26 cellular contexts compared by ENCODE assay signal in the genomic region with DNA sequence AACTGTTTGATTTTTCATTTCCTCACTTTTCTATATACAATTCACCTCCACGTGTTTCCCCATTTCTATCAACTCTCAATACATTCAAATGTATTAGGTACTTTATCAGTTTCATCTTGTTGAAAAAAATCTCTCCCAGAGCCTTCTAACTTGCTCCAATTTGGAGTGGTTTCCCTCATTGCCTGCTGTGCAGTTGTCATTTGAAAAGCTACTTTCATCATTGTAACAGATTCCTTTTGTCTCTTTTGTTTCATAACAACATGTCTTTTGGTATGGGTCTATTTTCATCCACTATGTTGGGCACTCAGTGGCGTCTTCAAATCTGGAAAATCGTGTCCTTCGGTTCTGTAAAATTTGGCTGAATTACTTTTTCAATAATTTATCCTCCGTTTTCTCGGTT.
DNase-seq lines count a peak whose midpoint lies in the region; FAIRE-seq and TF ChIP-seq lines count a peak whose summit lies in the region.
"Had no signal": no experiment of that assay in that cellular context is flagged by ENCODE, and none has a peak within 500 bp of the region (broad histone marks: within the 10 kb centered on the region; RNA-seq: fewer than 3 reads in every experiment).

No MANE protein-coding gene starts in this region.

- no peak for TF ChIP-seq CTCF in OCI-LY3 (IDR thresholded peaks at IDR 0.05; ENCODE audit: low read depth, low read length)
- no peak for TF ChIP-seq CTCF in keratinocyte (optimal IDR thresholded peaks at IDR 0.05 in 1 of 3, IDR thresholded peaks at IDR 0.05 in 1 of 3, conservative IDR thresholded peaks at IDR 0.05 in 1 of 3; ENCODE audit: extremely low read depth in 1 of 3, insufficient read depth in 2 of 3, low read length in 3 of 3)
- no peak for TF ChIP-seq CTCF in endodermal cell (conservative IDR thresholded peaks at IDR 0.05)

- H4K20me1 ChIP-seq in OCI-LY3 (ENCODE audit: insufficient read depth, low read length) (no peaks in the 10 kb centered on the region), keratinocyte (ENCODE audit: control insufficient read depth, extremely low read depth, insufficient read depth, low read length) (no peaks in the 10 kb centered on the region)
- H4K20me1 ChIP-seq: BLaER1 had no signal

- H3K9ac ChIP-seq in OCI-LY3 (ENCODE audit: low read length) (peak overlapping the region; percentile 39; the same call in 1 of the 2 replicates), keratinocyte (ENCODE audit: control insufficient read depth, extremely low read depth, insufficient read depth, low read length) (no peak overlapping the region), endodermal cell (ENCODE audit: extremely low read depth, low read length, poor library complexity, severe bottlenecking) (no peak overlapping the region)
- H3K9ac ChIP-seq: BLaER1, KMS-11, SK-N-SH had no signal

- DNase-seq in Ammon's horn (ENCODE audit: low spot score) (peak; percentile 18), keratinocyte (ENCODE audit: low read depth, low spot score) (no peak), superior temporal gyrus (ENCODE audit: extremely low spot score) (peak; percentile 50), endodermal cell (no peak), EL (no peak), GM03348 (ENCODE audit: low spot score) (no peak)
- DNase-seq: 8988T; CD4-positive, CD25-positive, alpha-beta regulatory T cell; GDM1; HFFc6; IMR-90; MM.1S; NCI-H1417; NCI-H1694 treated with DMSO at 0.1 percent for 48 hours; NCI-H2081; NCI-H2227 treated with DMSO at 0.1 percent for 48 hours; NCI-H526 treated with DMSO at 0.1 percent for 48 hours; SK-N-SH; SW 1271 had no signal

- no peak overlapping the region for H3K4me3 Mint-ChIP-seq in endodermal cell
- H3K4me3 Mint-ChIP-seq: CD4-positive, CD25-positive, alpha-beta regulatory T cell; HFFc6 had no signal

- H3K27me3 Mint-ChIP-seq in endodermal cell (ENCODE audit: insufficient read depth), result no peaks in the 10 kb centered on the region
- H3K27me3 Mint-ChIP-seq: CD4-positive, CD25-positive, alpha-beta regulatory T cell had no signal

- H3K27me3 ChIP-seq in OCI-LY3 (ENCODE audit: low read depth, low read length) (no peaks in the 10 kb centered on the region), keratinocyte (ENCODE audit: control insufficient read depth, extremely low read depth, insufficient read depth, low read length) (no peaks in the 10 kb centered on the region), endodermal cell (ENCODE audit: control insufficient read depth, insufficient read depth, low read length, poor library complexity, severe bottlenecking) (no peaks in the 10 kb centered on the region)
- H3K27me3 ChIP-seq: BLaER1 had no signal

- H2AFZ ChIP-seq in OCI-LY3 (ENCODE audit: low read depth, low read length) (no peak overlapping the region), keratinocyte (ENCODE audit: control insufficient read depth, low read length) (no peak overlapping the region)

- H3K36me3 Mint-ChIP-seq in endodermal cell (ENCODE audit: low read depth), result peaks cover 12% of the 10 kb centered on the region

- peaks cover 88% of the 10 kb centered on the region for H3K4me1 ChIP-seq in OCI-LY3 (ENCODE audit: low read length)
- H3K4me1 ChIP-seq in keratinocyte (ENCODE audit: control insufficient read depth, extremely low read depth, insufficient read depth, low read length), result no peaks in the 10 kb centered on the region
- H3K4me1 ChIP-seq in endodermal cell (ENCODE audit: control insufficient read depth, insufficient read depth, low read length), result peaks cover 3% of the 10 kb centered on the region
- H3K4me1 ChIP-seq: BLaER1 had no signal

- dilution Hi-C loops in keratinocyte (cut with MboI; ENCODE audit: extremely low pct_ligation_motif_present, low sequenced_read_pairs), result no loop called here

- no peaks in the 10 kb centered on the region for H3K9me3 ChIP-seq in OCI-LY3 (ENCODE audit: insufficient read depth, low read length)
- no peaks in the 10 kb centered on the region for H3K9me3 ChIP-seq in keratinocyte (ENCODE audit: control insufficient read depth, low read depth, low read length)
- H3K9me3 ChIP-seq in endodermal cell (ENCODE audit: control insufficient read depth, low read length), result no peaks in the 10 kb centered on the region
- H3K9me3 ChIP-seq: BLaER1, HAP-1, SK-N-SH had no signal

- no peaks in the 10 kb centered on the region for H3K9me3 Mint-ChIP-seq in endodermal cell
- H3K9me3 Mint-ChIP-seq: CD4-positive, CD25-positive, alpha-beta regulatory T cell; HFFc6 had no signal

- H3K4me3 ChIP-seq in OCI-LY3 (ENCODE audit: low read length) (no peak overlapping the region), keratinocyte (ENCODE audit: control insufficient read depth in 2 of 3, extremely low read depth in 1 of 3, insufficient read depth in 2 of 3, low read depth in 1 of 3, low read length in 3 of 3) (no peak overlapping the region), endodermal cell (ENCODE audit: low read length) (no peak overlapping the region)
- H3K4me3 ChIP-seq: BLaER1, HAP-1 had no signal

- 81 to 92% methylated on average over 6 of the region's 6 CpGs for WGBS in endodermal cell (ENCODE audit: insufficient coverage in 1 of 2, insufficient read length in 1 of 2), 2 experiments

- H3K4me1 Mint-ChIP-seq in endodermal cell, result peaks cover 2% of the 10 kb centered on the region

- H3K36me3 ChIP-seq in OCI-LY3 (replicated peaks; ENCODE audit: low read depth, low read length) (peaks cover 24% of the 10 kb centered on the region), keratinocyte (ENCODE audit: control insufficient read depth in 2 of 2, extremely low read depth in 1 of 2, insufficient read depth in 2 of 2, low read length in 2 of 2) (no peaks in the 10 kb centered on the region), endodermal cell (ENCODE audit: control insufficient read depth, insufficient read depth, low read length) (peaks cover 34% of the 10 kb centered on the region)

- no peak overlapping the region for H3K27ac Mint-ChIP-seq in endodermal cell
- H3K27ac Mint-ChIP-seq: CD4-positive, CD25-positive, alpha-beta regulatory T cell; HFFc6 had no signal

- peak overlapping the region; percentile 93 for H3K27ac ChIP-seq in OCI-LY3 (ENCODE audit: low read length)
- no peak overlapping the region for H3K27ac ChIP-seq in keratinocyte (ENCODE audit: control insufficient read depth, insufficient read depth, low read length)
- no peak overlapping the region for H3K27ac ChIP-seq in endodermal cell (ENCODE audit: low read depth, low read length)
- H3K27ac ChIP-seq: BLaER1, KMS-11 had no signal

- H3K4me2 ChIP-seq in OCI-LY3 (ENCODE audit: low read length) (peak overlapping the region; percentile 46), keratinocyte (ENCODE audit: control insufficient read depth, extremely low read depth, insufficient read depth, low read depth, low read length) (no peak overlapping the region)
- H3K4me2 ChIP-seq: BLaER1, KMS-11, SK-N-SH had no signal

- H3K79me2 ChIP-seq in OCI-LY3 (ENCODE audit: low read length) (no peaks in the 10 kb centered on the region), keratinocyte (ENCODE audit: control insufficient read depth, insufficient read depth, low read length) (no peaks in the 10 kb centered on the region)

- peak; percentile 39 for FAIRE-seq in keratinocyte (lab: Jason Lieb, UNC)
- FAIRE-seq: D721Med, GM12891, RCC 7860 had no signal

- H3K9me1 ChIP-seq in keratinocyte (ENCODE audit: control insufficient read depth, extremely low read depth, insufficient read depth, low read length), result no peaks in the 10 kb centered on the region

Comparison
In these comparisons a context has a peak if more than half of its experiments do, and no peak if none do; other contexts are left out.
1. DNase-seq: peak in Ammon's horn (single experiment) and superior temporal gyrus (single experiment); none in keratinocyte (single experiment), endodermal cell (single experiment), EL (single experiment) and GM03348 (single experiment).